In the genomic region with DNA sequence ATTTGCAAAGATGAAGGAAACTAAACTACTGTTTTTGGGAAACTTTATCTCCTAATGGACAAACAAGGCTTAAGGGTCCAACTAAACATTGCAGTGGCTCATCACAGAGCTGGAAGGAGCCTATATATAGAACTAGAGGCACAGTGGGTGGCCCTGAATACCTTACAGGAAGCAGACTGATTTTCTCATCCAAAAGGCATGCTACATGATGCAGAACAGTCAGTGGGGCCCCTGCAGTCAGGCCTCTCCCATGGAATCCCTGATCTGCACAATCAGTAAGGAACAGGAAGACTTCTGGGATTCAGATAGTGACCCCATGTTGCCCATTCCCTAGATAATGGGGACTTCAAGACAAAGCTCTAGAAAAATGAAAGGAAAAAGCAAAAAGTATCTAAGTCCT, we compare ENCODE assay signal across 10 cellular contexts. TPM values are rescaled to one million over a fixed set of nuclear protein-coding genes. Genes with fewer than 3 reads are reported as not detected.
A peak's percentile ranks its signal among the peaks of the same experiment; 100 is the strongest.
DNase-seq lines count a peak whose midpoint lies in the region; ATAC-seq and TF ChIP-seq lines count a peak whose summit lies in the region.
"Had no signal": no experiment of that assay in that cellular context is flagged by ENCODE, and none has a peak within 500 bp of the region (broad histone marks: within the 10 kb centered on the region; RNA-seq: fewer than 3 reads in every experiment).

No MANE protein-coding gene starts in this region.

- no peaks in the 10 kb centered on the region for H3K27me3 Mint-ChIP-seq in IgD-negative memory B cell
- H3K27me3 Mint-ChIP-seq: activated naive CD4-positive, alpha-beta T cell treated with anti-CD3 and anti-CD28 coated beads, Interleukin-2, amount 50 U/mL, for 24 hours had no signal

- in situ Hi-C loops in astrocyte of the cerebellum (cut with HindIII; ENCODE audit: low sequenced_read_pairs): no loop called here

- H3K9me2 ChIP-seq in DOHH2 (replicated peaks; ENCODE audit: control insufficient read depth, low read length): no peaks in the 10 kb centered on the region

- H3K4me2 ChIP-seq in DOHH2 (ENCODE audit: low read length): peak overlapping the region; percentile 85

- TF ChIP-seq CTCF in DOHH2 (IDR thresholded peaks at IDR 0.05; ENCODE audit: low read depth, low read length, poor library complexity, severe bottlenecking) (no peak), astrocyte of the cerebellum (IDR thresholded peaks at IDR 0.05; ENCODE audit: low read depth, low read length, missing control alignments) (no peak)

- H3K4me1 ChIP-seq in DOHH2 (ENCODE audit: control insufficient read depth, low read length): peaks cover 30% of the 10 kb centered on the region
- peaks cover 0 to 18% of the 10 kb centered on the region in 2 donors for H3K4me1 ChIP-seq in muscle layer of duodenum (ENCODE audit: control insufficient read depth in 1 of 2, insufficient read depth in 2 of 2, low read length in 2 of 2)

- no peak for ATAC-seq in HG02759 (IDR thresholded peaks at IDR 0.05; ENCODE audit: unreplicated experiment)

- peak overlapping the region in 1 of 3 donors; percentile 37 for H3K27ac Mint-ChIP-seq in IgD-negative memory B cell

- peaks cover 49% of the 10 kb centered on the region for H3K36me3 ChIP-seq in DOHH2 (ENCODE audit: control insufficient read depth, low read length)
- peaks cover 19 to 25% of the 10 kb centered on the region in 2 donors for H3K36me3 ChIP-seq in muscle layer of duodenum (ENCODE audit: control insufficient read depth in 1 of 2, insufficient read depth in 2 of 2, low read length in 2 of 2)

- no peak overlapping the region for H3K27ac ChIP-seq in DOHH2 (ENCODE audit: low read depth, low read length)
- peak overlapping the region; percentile 16 for H3K27ac ChIP-seq in muscle layer of duodenum (ENCODE audit: low read length)

- H3K36me3 Mint-ChIP-seq in IgD-negative memory B cell: peaks cover 11% of the 10 kb centered on the region

- peak; percentile 18 for DNase-seq in astrocyte of the cerebellum (ENCODE audit: low read depth)
- DNase-seq in NCI-H2029 treated with DMSO at 0.1 percent for 48 hours (lab: John Stamatoyannopoulos, UW): no peak
- no peak for DNase-seq in medulla oblongata (ENCODE audit: extremely low spot score)
- no peak for DNase-seq in GF-D8 (lab: John Stamatoyannopoulos, UW)
- DNase-seq: RPMI8226 had no signal

- H3K4me3 ChIP-seq in DOHH2 (ENCODE audit: low read length) (peak overlapping the region; percentile 97), astrocyte of the cerebellum (ENCODE audit: low read depth, low read length) (no peak overlapping the region), muscle layer of duodenum (ENCODE audit: low read depth in 1 of 2, low read length in 2 of 2) (no peak overlapping the region)

- no peaks in the 10 kb centered on the region for H3K27me3 ChIP-seq in DOHH2 (ENCODE audit: control insufficient read depth, low read length)
- no peaks in the 10 kb centered on the region for H3K27me3 ChIP-seq in muscle layer of duodenum (ENCODE audit: low read depth, low read length)

- peaks cover 0 to 3% (median 0%) of the 10 kb centered on the region in 3 donors for H3K9me3 Mint-ChIP-seq in IgD-negative memory B cell
- H3K9me3 Mint-ChIP-seq: activated naive CD4-positive, alpha-beta T cell treated with anti-CD3 and anti-CD28 coated beads, Interleukin-2, amount 50 U/mL, for 24 hours had no signal

- 0 out of 2 replicates have a peak, but pooled peaks cover 3% of the 10 kb centered on the region for H4K20me1 ChIP-seq in DOHH2 (ENCODE audit: control insufficient read depth, insufficient read depth, low read depth, low read length)

- H3F3A ChIP-seq in DOHH2 (ENCODE audit: control insufficient read depth, insufficient read depth): peaks cover 3% of the 10 kb centered on the region; the same call in 1 of the 2 replicates

- H3K4me1 Mint-ChIP-seq in IgD-negative memory B cell: peaks cover 31 to 37% (median 32%) of the 10 kb centered on the region in 3 donors

- peaks cover 58% of the 10 kb centered on the region for H3K79me2 ChIP-seq in DOHH2 (ENCODE audit: control insufficient read depth, low read length)

- H3K9me3 ChIP-seq in DOHH2 (ENCODE audit: control insufficient read depth, insufficient read depth, low read length) (no peaks in the 10 kb centered on the region), muscle layer of duodenum (ENCODE audit: control insufficient read depth in 1 of 2, low read length in 2 of 2) (no peaks in the 10 kb centered on the region)

- H3K4me3 Mint-ChIP-seq in IgD-negative memory B cell: peak overlapping the region in 3 of 4 donors; percentile 5 to 98 (median 96)

RNA-seq across cellular contexts. Expression of a gene that starts 1.9 kb away (rescaled TPM):
- polyA plus RNA-seq in IgD-negative memory B cell: 33.2 TPM

RNA-seq across cellular contexts. Expression of a gene that starts 37.4 kb away (rescaled TPM):
- 324 TPM for polyA plus RNA-seq in IgD-negative memory B cell

RNA-seq across cellular contexts. Expression of a gene that starts 56.6 kb away (rescaled TPM):
- not detected for polyA plus RNA-seq in IgD-negative memory B cell
